In the genomic region with DNA sequence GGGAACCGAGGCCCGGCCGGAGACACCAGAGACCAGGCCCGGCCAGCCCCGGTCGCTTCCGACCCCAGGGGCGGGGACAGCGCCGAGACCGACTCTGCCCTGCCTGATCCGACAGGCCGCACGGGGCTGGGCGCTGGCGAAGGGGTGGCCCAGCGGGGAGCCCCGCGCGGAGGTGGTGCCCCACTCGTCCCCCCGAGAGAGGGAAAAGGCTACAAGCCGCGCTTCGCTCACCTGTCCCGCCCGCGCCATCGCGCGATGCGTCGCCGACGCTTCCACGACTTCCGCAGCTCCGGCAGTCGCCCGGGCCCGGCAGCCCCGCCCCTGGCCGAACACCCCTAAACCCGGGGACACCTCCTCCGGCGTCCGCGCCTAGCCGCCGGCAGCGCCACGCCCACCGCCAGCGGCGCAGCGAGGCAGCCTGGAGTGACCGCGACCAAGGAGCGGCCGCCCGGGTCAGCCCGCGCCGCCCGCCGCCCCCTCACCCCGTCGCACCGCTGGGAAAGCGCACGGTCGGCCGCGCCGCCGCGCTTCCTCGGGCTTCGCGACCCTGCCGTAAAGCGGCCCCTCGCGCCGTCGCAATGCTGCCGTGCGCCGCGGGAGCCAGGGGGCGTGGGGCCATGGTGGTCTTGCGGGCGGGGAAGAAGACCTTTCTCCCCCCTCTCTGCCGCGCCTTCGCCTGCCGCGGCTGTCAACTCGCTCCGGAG, we compare ENCODE assay signal across 8 cellular contexts. TPM values are rescaled to one million over a fixed set of nuclear protein-coding genes. Genes with fewer than 3 reads are reported as not detected.
A peak's percentile ranks its signal among the peaks of the same experiment; 100 is the strongest.
DNase-seq lines count a peak whose midpoint lies in the region; ATAC-seq and TF ChIP-seq lines count a peak whose summit lies in the region.

A gene with protein sequence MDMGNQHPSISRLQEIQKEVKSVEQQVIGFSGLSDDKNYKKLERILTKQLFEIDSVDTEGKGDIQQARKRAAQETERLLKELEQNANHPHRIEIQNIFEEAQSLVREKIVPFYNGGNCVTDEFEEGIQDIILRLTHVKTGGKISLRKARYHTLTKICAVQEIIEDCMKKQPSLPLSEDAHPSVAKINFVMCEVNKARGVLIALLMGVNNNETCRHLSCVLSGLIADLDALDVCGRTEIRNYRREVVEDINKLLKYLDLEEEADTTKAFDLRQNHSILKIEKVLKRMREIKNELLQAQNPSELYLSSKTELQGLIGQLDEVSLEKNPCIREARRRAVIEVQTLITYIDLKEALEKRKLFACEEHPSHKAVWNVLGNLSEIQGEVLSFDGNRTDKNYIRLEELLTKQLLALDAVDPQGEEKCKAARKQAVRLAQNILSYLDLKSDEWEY (minus strand): TSS at position 273 of the 704 bp plus-strand sequence. CDS start 1,493 bp downstream, outside the sequence.
A gene with protein sequence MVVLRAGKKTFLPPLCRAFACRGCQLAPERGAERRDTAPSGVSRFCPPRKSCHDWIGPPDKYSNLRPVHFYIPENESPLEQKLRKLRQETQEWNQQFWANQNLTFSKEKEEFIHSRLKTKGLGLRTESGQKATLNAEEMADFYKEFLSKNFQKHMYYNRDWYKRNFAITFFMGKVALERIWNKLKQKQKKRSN (plus strand): TSS at position 576 of the 704 bp plus-strand sequence. CDS start 42 bp downstream, at position 618.

- H3K27ac ChIP-seq in mammary epithelial cell (ENCODE audit: insufficient read depth, low read depth, low read length), result peak within 1 kb of the TSS; percentile 82

- H3K36me3 ChIP-seq in mammary epithelial cell (ENCODE audit: insufficient read depth, low read length), result peaks cover 24% of the 10 kb centered on the region

- no peaks in the 10 kb centered on the region for H3K9me3 ChIP-seq in mammary epithelial cell (replicated peaks; ENCODE audit: insufficient read depth, low read length)

- intact Hi-C loops in mammary epithelial cell (cut with micrococcal nuclease), result loop anchor here (1.0 kb wide), 1 partner anchor 20 kb away; no protein-coding TSS in a partner anchor

- TF ChIP-seq CTCF in WTC11 (IDR thresholded peaks at IDR 0.05), result no peak
- TF ChIP-seq CTCF in mammary epithelial cell (conservative IDR thresholded peaks at IDR 0.05 in 1 of 2, IDR thresholded peaks at IDR 0.05 in 1 of 2; ENCODE audit: extremely low read depth in 1 of 2, insufficient read depth in 1 of 2, low read depth in 1 of 2, low read length in 2 of 2), result no peak

- no TSS peak for BruUV-seq in mammary epithelial cell (replicated peaks; lab: Mats Ljungman, UMichigan)

- ATAC-seq in HG03064 (IDR thresholded peaks at IDR 0.05; ENCODE audit: low read depth, unreplicated experiment) (peak; percentile 74), WTC11 (peak; percentile 79)

- H3K79me2 ChIP-seq in mammary epithelial cell (ENCODE audit: insufficient read depth, low read length), result peaks cover 96% of the 10 kb centered on the region

- WGBS in mammary epithelial cell (ENCODE audit: low coverage, missing lambda C conversion rate), result under 1% methylated on average over 28 of the region's 100 CpGs

- peak within 1 kb of the TSS; percentile 98 for H3K4me3 Mint-ChIP-seq in WTC11
- H3K4me3 Mint-ChIP-seq in immature natural killer cell, result peak within 1 kb of the TSS; percentile 90 to 96 (median 92)

- POLR2A ChIA-PET in WTC11 (lab: Charles Lee), result interaction anchor here (1.3 to 1.5 kb wide), 3 partner anchors 9 to 32 kb away, joined by 3 to 6 read pairs (median 3); no protein-coding TSS in a partner anchor

- H4K20me1 ChIP-seq in mammary epithelial cell (ENCODE audit: insufficient read depth, low read length), result peaks cover 2% of the 10 kb centered on the region

- H3K9ac ChIP-seq in mammary epithelial cell (ENCODE audit: insufficient read depth, low read length), result peak within 1 kb of the TSS; percentile 90

- peak; percentile 40 for DNase-seq in A172 (ENCODE audit: low spot score)
- peak; percentile 42 for DNase-seq in NCI-H2196 treated with DMSO at 0.1 percent for 48 hours (lab: John Stamatoyannopoulos, UW; ENCODE audit: unreplicated experiment)
- DNase-seq in WTC11 (ENCODE audit: low spot score), result peak; percentile 87
- DNase-seq in mammary epithelial cell, result peak; percentile 83
- peak; percentile 87 to 90 (median 88) for DNase-seq in immature natural killer cell
- DNase-seq in smooth muscle cell of the brain vasculature (ENCODE audit: low read depth, low spot score), result peak; percentile 47

- H3K4me1 ChIP-seq in mammary epithelial cell (ENCODE audit: insufficient read depth, low read length), result peaks cover 16% of the 10 kb centered on the region

- H3K4me1 Mint-ChIP-seq in WTC11 (peaks cover 27% of the 10 kb centered on the region), immature natural killer cell (peaks cover 58% of the 10 kb centered on the region in 2 donors)

- in situ Hi-C loops in mammary epithelial cell (cut with MboI; ENCODE audit: low sequenced_read_pairs in 2 of 2), result no loop called here

- H3K9me3 Mint-ChIP-seq in WTC11 (no peaks in the 10 kb centered on the region), immature natural killer cell (no peaks in the 10 kb centered on the region)

- peak; percentile 72 for TF ChIP-seq POLR2A in GM18526 (IDR thresholded peaks at IDR 0.05; ENCODE audit: extremely low read depth, insufficient read length)

- peak within 1 kb of the TSS; percentile 87 to 97 (median 96) for H3K4me3 ChIP-seq in mammary epithelial cell (replicated peaks in 1 of 3; ENCODE audit: insufficient read depth in 1 of 3, low read depth in 2 of 3, low read length in 3 of 3)

- H3K27ac Mint-ChIP-seq in WTC11, result peak within 1 kb of the TSS; percentile 95
- H3K27ac Mint-ChIP-seq in immature natural killer cell, result peak within 1 kb of the TSS; percentile 91 to 96 (median 92)

- no peaks in the 10 kb centered on the region for H3K27me3 Mint-ChIP-seq in WTC11 (ENCODE audit: low read depth)
- H3K27me3 Mint-ChIP-seq in immature natural killer cell (ENCODE audit: low read depth in 3 of 3), result peaks cover 4 to 10% (median 6%) of the 10 kb centered on the region in 3 donors

- CTCF ChIA-PET in WTC11 (lab: Charles Lee) (interaction anchor here (0.9 to 2.2 kb wide), 7 partner anchors 10 to 153 kb away, joined by 3 to 15 read pairs (median 6); a partner anchor contains a TSS), mammary epithelial cell (lab: Charles Lee; ENCODE audit: low non-redundant PET) (interaction anchor here (0.6 kb wide), 2 partner anchors 9 to 13 kb away, joined by 3 to 6 read pairs; no protein-coding TSS in a partner anchor)

- peak within 1 kb of the TSS; percentile 89 for H3K4me2 ChIP-seq in mammary epithelial cell (ENCODE audit: insufficient read depth, low read depth, low read length)

- dilution Hi-C loops in mammary epithelial cell (cut with HindIII; ENCODE audit: low sequenced_read_pairs), result no loop called here

- peaks cover 22% of the 10 kb centered on the region for H3K36me3 Mint-ChIP-seq in WTC11
- H3K36me3 Mint-ChIP-seq in immature natural killer cell, result peaks cover 0 to 6% (median 0%) of the 10 kb centered on the region in 3 donors

- no peaks in the 10 kb centered on the region for H3K27me3 ChIP-seq in mammary epithelial cell (ENCODE audit: insufficient read depth, low read length)

- peak within 1 kb of the TSS; percentile 99 for H2AFZ ChIP-seq in mammary epithelial cell (ENCODE audit: low read depth, low read length)

TF ChIP-seq in WTC11, 78 proteins besides CTCF, POLR2A, EP300 and RAD21 (continues in another document):
- TF ChIP-seq ZNF416 (CRISPR knock-in tag; IDR thresholded peaks at IDR 0.05), result no peak
- 0 out of 2 replicates have a peak, but pooled peaks have one; percentile 38 for TF ChIP-seq ZNF138 (CRISPR knock-in tag; conservative IDR thresholded peaks at IDR 0.05)
- peak; percentile 37; the same call in 1 of the 2 replicates for TF ChIP-seq TCF7 (CRISPR knock-in tag; IDR thresholded peaks at IDR 0.05; ENCODE audit: low read depth)
- TF ChIP-seq, protein P1, sequence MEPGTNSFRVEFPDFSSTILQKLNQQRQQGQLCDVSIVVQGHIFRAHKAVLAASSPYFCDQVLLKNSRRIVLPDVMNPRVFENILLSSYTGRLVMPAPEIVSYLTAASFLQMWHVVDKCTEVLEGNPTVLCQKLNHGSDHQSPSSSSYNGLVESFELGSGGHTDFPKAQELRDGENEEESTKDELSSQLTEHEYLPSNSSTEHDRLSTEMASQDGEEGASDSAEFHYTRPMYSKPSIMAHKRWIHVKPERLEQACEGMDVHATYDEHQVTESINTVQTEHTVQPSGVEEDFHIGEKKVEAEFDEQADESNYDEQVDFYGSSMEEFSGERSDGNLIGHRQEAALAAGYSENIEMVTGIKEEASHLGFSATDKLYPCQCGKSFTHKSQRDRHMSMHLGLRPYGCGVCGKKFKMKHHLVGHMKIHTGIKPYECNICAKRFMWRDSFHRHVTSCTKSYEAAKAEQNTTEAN (CRISPR knock-in tag; IDR thresholded peaks at IDR 0.05), result 0 out of 2 replicates have a peak, but pooled peaks have one; percentile 58
- TF ChIP-seq ZNF423 (CRISPR knock-in tag; IDR thresholded peaks at IDR 0.05), result no peak
- peak; percentile 71; the same call in 1 of the 2 replicates for TF ChIP-seq MYBL2 (CRISPR knock-in tag; IDR thresholded peaks at IDR 0.05)
- TF ChIP-seq SP1 (CRISPR knock-in tag; conservative IDR thresholded peaks at IDR 0.05), result peak; percentile 98
- TF ChIP-seq, protein P2, sequence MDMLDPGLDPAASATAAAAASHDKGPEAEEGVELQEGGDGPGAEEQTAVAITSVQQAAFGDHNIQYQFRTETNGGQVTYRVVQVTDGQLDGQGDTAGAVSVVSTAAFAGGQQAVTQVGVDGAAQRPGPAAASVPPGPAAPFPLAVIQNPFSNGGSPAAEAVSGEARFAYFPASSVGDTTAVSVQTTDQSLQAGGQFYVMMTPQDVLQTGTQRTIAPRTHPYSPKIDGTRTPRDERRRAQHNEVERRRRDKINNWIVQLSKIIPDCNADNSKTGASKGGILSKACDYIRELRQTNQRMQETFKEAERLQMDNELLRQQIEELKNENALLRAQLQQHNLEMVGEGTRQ (CRISPR knock-in tag; IDR thresholded peaks at IDR 0.05), result no peak
- TF ChIP-seq ZNF232 (CRISPR knock-in tag; IDR thresholded peaks at IDR 0.05), result no peak
- no peak for TF ChIP-seq PRRX2 (CRISPR knock-in tag; IDR thresholded peaks at IDR 0.05)
- 0 out of 2 replicates have a peak, but pooled peaks have one; percentile 62 for TF ChIP-seq CBFB (CRISPR knock-in tag; IDR thresholded peaks at IDR 0.05; ENCODE audit: low read depth)
- TF ChIP-seq OVOL2 (CRISPR knock-in tag; IDR thresholded peaks at IDR 0.05; ENCODE audit: borderline replicate concordance), result no peak

RNA-seq across cellular contexts. Expression of the first gene that starts in this region (rescaled TPM):
- total RNA-seq in A172 (2014; rRNA removed; shearing (Covaris generic)), result 21.0 and 24.8 TPM in 2 replicates
- 23.9 to 29.2 TPM (median 24.8 TPM) in 3 replicates for total RNA-seq in WTC11 (2021)
- total RNA-seq in mammary epithelial cell, result 10 to 100 TPM; 31.3 to 39.0 TPM
- 9.1 TPM for polyA plus RNA-seq in mammary epithelial cell
- 25.3 TPM for polyA minus RNA-seq in mammary epithelial cell
- polyA plus RNA-seq in immature natural killer cell, result 10 to 100 TPM; 23.5 to 58.7 (median 36.5) TPM

RNA-seq across cellular contexts. Expression of the second gene that starts in this region (rescaled TPM):
- total RNA-seq in A172 (2014; rRNA removed; shearing (Covaris generic)), result 24.8 and 25.3 TPM in 2 replicates
- total RNA-seq in WTC11 (2021) (34.7 to 36.7 TPM (median 36.4 TPM) in 3 replicates), mammary epithelial cell (10 to 100 TPM; 22.3 to 49.3 TPM)
- polyA plus RNA-seq in mammary epithelial cell (18.1 TPM), immature natural killer cell (10 to 100 TPM; 60.6 to 87.5 (median 64.5) TPM)
- not detected for polyA minus RNA-seq in mammary epithelial cell

Comparison
In these comparisons a context has a peak if more than half of its experiments do, and no peak if none do; other contexts are left out.
1. Peak in every context shown above with its lines: DNase-seq, ATAC-seq, H3K4me3 ChIP-seq and H3K27ac ChIP-seq.